In genomic region chr16:71288570-71288889, GRCh38 we compare ENCODE assay signal across 8 cellular contexts. TPM values are rescaled to one million over a fixed set of nuclear protein-coding genes. Genes with fewer than 3 reads are reported as not detected.
DNase-seq lines count a peak whose midpoint lies in the region; ATAC-seq and TF ChIP-seq lines count a peak whose summit lies in the region.

No MANE protein-coding gene starts in this region.

- H3K36me3 Mint-ChIP-seq in IgD-negative memory B cell (peaks cover 14% of the 10 kb centered on the region), naive B cell (peaks cover 32 to 37% of the 10 kb centered on the region in 2 donors)

- ATAC-seq in naive B cell (ENCODE audit: low read depth in 2 of 2): no peak
- ATAC-seq in HG03039 (IDR thresholded peaks at IDR 0.05; ENCODE audit: unreplicated experiment): no peak

- DNase-seq in AG10803 (ENCODE audit: low read depth) (no peak), caudate nucleus (lab: John Stamatoyannopoulos, UW) (no peak), naive B cell (no peak), SKM-1 treated with dmso at 0.1 percent for 144 hours (lab: John Stamatoyannopoulos, UW; ENCODE audit: unreplicated experiment) (no peak), C1 segment of cervical spinal cord (lab: John Stamatoyannopoulos, UW) (no peak), head of caudate nucleus (no peak)

- TF ChIP-seq CTCF in AG10803 (conservative IDR thresholded peaks at IDR 0.05; ENCODE audit: low read length): no peak

- H3K4me3 Mint-ChIP-seq in IgD-negative memory B cell (peak overlapping the region; percentile 87 to 97 (median 92)), naive B cell (peak overlapping the region; percentile 86 to 96 (median 91))

- H3K27ac ChIP-seq in caudate nucleus (ENCODE audit: low read depth, low read length): peak overlapping the region; percentile 83

- H3K27ac Mint-ChIP-seq in IgD-negative memory B cell (peak overlapping the region; percentile 76 to 96 (median 95)), naive B cell (peak overlapping the region; percentile 68 to 99 (median 94))

- H3K27me3 Mint-ChIP-seq in IgD-negative memory B cell (peaks cover 11% of the 10 kb centered on the region), naive B cell (peaks cover 8 to 20% (median 16%) of the 10 kb centered on the region in 3 donors)

- peak overlapping the region; percentile 80 for H3K4me3 ChIP-seq in AG10803 (ENCODE audit: low read length)

- H3K4me1 Mint-ChIP-seq in IgD-negative memory B cell: peaks cover 18 to 26% (median 22%) of the 10 kb centered on the region in 3 donors
- H3K4me1 Mint-ChIP-seq in naive B cell: peaks cover 23 to 40% (median 36%) of the 10 kb centered on the region in 3 donors

- intact Hi-C loops in head of caudate nucleus (cut with DNase I): no loop called here

- H3K9me3 Mint-ChIP-seq in IgD-negative memory B cell (peaks cover 0 to 12% (median 2%) of the 10 kb centered on the region in 3 donors), naive B cell (peaks cover 0 to 16% (median 0%) of the 10 kb centered on the region in 7 donors)

RNA-seq across cellular contexts. Expression of gene CMTR2, which starts 0.7 kb away (rescaled TPM):
- polyA plus RNA-seq in IgD-negative memory B cell: 27.7 TPM
- polyA plus RNA-seq in naive B cell (ENCODE audit: low read depth in 6 of 6): 10 to 100 TPM; 22.7 to 39.6 (median 35.3) TPM

RNA-seq across cellular contexts. Expression of gene HYDIN, which starts 58.0 kb away (rescaled TPM):
- not detected for polyA plus RNA-seq in IgD-negative memory B cell
- under 1 TPM in 1 of 6 donors, not detected in 5; 0.23 TPM for polyA plus RNA-seq in naive B cell (ENCODE audit: low read depth in 6 of 6)
